1 cellular context compared by ENCODE assay signal in genomic region chr10:26714816-26715487, GRCh38.
TF ChIP-seq lines count a peak whose summit lies in the region.

No MANE protein-coding gene starts in this region.

TF ChIP-seq in HepG2, 621 proteins besides CTCF, POLR2A, EP300 and RAD21 (continued from another document):
- TF ChIP-seq UBTF (CRISPR knock-in tag; IDR thresholded peaks at IDR 0.05): peak; percentile 30; the same call in 1 of the 2 replicates
